Comparison of ENCODE assay signal across 13 cellular contexts in genomic region chr17:61405047-61405685, GRCh38. TPM values are rescaled to one million over a fixed set of nuclear protein-coding genes. Genes with fewer than 3 reads are reported as not detected.
DNase-seq lines count a peak whose midpoint lies in the region; ATAC-seq and TF ChIP-seq lines count a peak whose summit lies in the region.
"Had no signal": no experiment of that assay in that cellular context is flagged by ENCODE, and none has a peak within 500 bp of the region (broad histone marks: within the 10 kb centered on the region; RNA-seq: fewer than 3 reads in every experiment).

No MANE protein-coding gene starts in this region.

- intact Hi-C loops in CD4-positive, alpha-beta T cell (cut with DNase I, micrococcal nuclease) = loop anchor here in 1 of 2 experiments (10.0 kb wide), 2 partner anchors 270 to 680 kb away; no protein-coding TSS in a partner anchor

- no peak overlapping the region for H3K27ac ChIP-seq in CD4-positive, alpha-beta T cell (ENCODE audit: low read depth, low read length)

- peaks cover 93% of the 10 kb centered on the region for H3K27me3 ChIP-seq in CD4-positive, alpha-beta T cell (ENCODE audit: control insufficient read depth, insufficient read depth, low read length)

- peak overlapping the region; percentile 11 for H3K4me3 Mint-ChIP-seq in CD4-positive, alpha-beta T cell
- no peak overlapping the region for H3K4me3 Mint-ChIP-seq in glutamatergic neuron (ENCODE audit: unreplicated experiment)
- H3K4me3 Mint-ChIP-seq: activated naive CD8-positive, alpha-beta T cell treated with anti-CD3 and anti-CD28 coated beads, Interleukin-2, amount 10 ng/mL, durations not matched to agents 7 days and 5 days had no signal

- no peaks in the 10 kb centered on the region for H3K9me3 ChIP-seq in CD4-positive, alpha-beta T cell (ENCODE audit: control insufficient read depth, low read length)

- POLR2A ChIA-PET in CD4-positive, alpha-beta T cell (lab: Charles Lee) = no interaction called here

- no peaks in the 10 kb centered on the region for H3K9me3 Mint-ChIP-seq in CD4-positive, alpha-beta T cell
- peaks cover 21% of the 10 kb centered on the region for H3K9me3 Mint-ChIP-seq in glutamatergic neuron (ENCODE audit: unreplicated experiment)
- H3K9me3 Mint-ChIP-seq: activated naive CD8-positive, alpha-beta T cell treated with anti-CD3 and anti-CD28 coated beads, Interleukin-2, amount 10 ng/mL, durations not matched to agents 7 days and 5 days; neural crest cell had no signal

- TF ChIP-seq CTCF in CD4-positive, alpha-beta T cell (IDR thresholded peaks at IDR 0.05) = no peak
- TF ChIP-seq CTCF in WI38 (IDR thresholded peaks at IDR 0.05; ENCODE audit: low read depth, low read length) = no peak
- no peak for TF ChIP-seq CTCF in glutamatergic neuron (IDR thresholded peaks at IDR 0.05; ENCODE audit: partially characterized antibody, unreplicated experiment)

- no peaks in the 10 kb centered on the region for H3K36me3 Mint-ChIP-seq in CD4-positive, alpha-beta T cell (ENCODE audit: low read depth)
- H3K36me3 Mint-ChIP-seq in glutamatergic neuron (ENCODE audit: unreplicated experiment) = no peaks in the 10 kb centered on the region
- H3K36me3 Mint-ChIP-seq: activated naive CD8-positive, alpha-beta T cell treated with anti-CD3 and anti-CD28 coated beads, Interleukin-2, amount 10 ng/mL, durations not matched to agents 7 days and 5 days had no signal

- no peak overlapping the region for H3K27ac Mint-ChIP-seq in CD4-positive, alpha-beta T cell
- H3K27ac Mint-ChIP-seq in glutamatergic neuron (ENCODE audit: unreplicated experiment) = no peak overlapping the region
- H3K27ac Mint-ChIP-seq: activated naive CD8-positive, alpha-beta T cell treated with anti-CD3 and anti-CD28 coated beads, Interleukin-2, amount 10 ng/mL, durations not matched to agents 7 days and 5 days had no signal

- H3K4me3 ChIP-seq in WI38 (ENCODE audit: low read depth, low read length) = peak overlapping the region; percentile 98

- peak in 1 of 10 experiments; percentile 30 for DNase-seq in CD4-positive, alpha-beta T cell
- peak; percentile 59 for DNase-seq in glutamatergic neuron
- DNase-seq in retina = peak; percentile 81
- no peak for DNase-seq in NCI-H226
- no peak for DNase-seq in central memory CD4-positive, alpha-beta T cell
- DNase-seq in NOMO-1 treated with DMSO at 0.1 percent for 48 hours (lab: John Stamatoyannopoulos, UW; ENCODE audit: unreplicated experiment) = no peak
- DNase-seq: activated naive CD8-positive, alpha-beta T cell treated with anti-CD3 and anti-CD28 coated beads, Interleukin-2, amount 10 ng/mL, durations not matched to agents 7 days and 5 days; DMS79 treated with DMSO at 0.1 percent for 48 hours; Karpas-422 had no signal

- CTCF ChIA-PET in CD4-positive, alpha-beta T cell (lab: Charles Lee) = no interaction called here

- peaks cover 58% of the 10 kb centered on the region for H3K4me1 Mint-ChIP-seq in CD4-positive, alpha-beta T cell (ENCODE audit: low read depth)
- H3K4me1 Mint-ChIP-seq in glutamatergic neuron (ENCODE audit: low read depth, unreplicated experiment) = peaks cover 10% of the 10 kb centered on the region

- no peak for ATAC-seq in CD4-positive, alpha-beta T cell (ENCODE audit: poor library complexity)
- no peak for ATAC-seq in HG03135 (IDR thresholded peaks at IDR 0.05; ENCODE audit: unreplicated experiment)

- peaks cover 81% of the 10 kb centered on the region for H3K27me3 Mint-ChIP-seq in CD4-positive, alpha-beta T cell
- H3K27me3 Mint-ChIP-seq in glutamatergic neuron (ENCODE audit: unreplicated experiment) = peaks cover 42% of the 10 kb centered on the region

RNA-seq across cellular contexts. Expression of gene TBX2, which starts 5.5 kb away (rescaled TPM):
- total RNA-seq in CD4-positive, alpha-beta T cell = under 1 TPM in 1 of 2 experiments, not detected in 1; 0.06 TPM
- 5.4 TPM for total RNA-seq in glutamatergic neuron (ENCODE audit: unreplicated experiment)
- total RNA-seq: activated naive CD8-positive, alpha-beta T cell treated with anti-CD3 and anti-CD28 coated beads, Interleukin-2, amount 10 ng/mL, durations not matched to agents 7 days and 5 days had no signal

RNA-seq across cellular contexts. Expression of gene TBX4, which starts 47.1 kb away (rescaled TPM):
- total RNA-seq in CD4-positive, alpha-beta T cell = not detected
- not detected for total RNA-seq in glutamatergic neuron (ENCODE audit: unreplicated experiment)
- total RNA-seq: activated naive CD8-positive, alpha-beta T cell treated with anti-CD3 and anti-CD28 coated beads, Interleukin-2, amount 10 ng/mL, durations not matched to agents 7 days and 5 days; glomerular endothelial cell; neural crest cell had no signal

Comparison
In these comparisons a context has a peak if more than half of its experiments do, and no peak if none do; other contexts are left out.
1. DNase-seq: peak in glutamatergic neuron (single experiment) and retina (single experiment); none in NCI-H226 (single experiment), central memory CD4-positive, alpha-beta T cell (single experiment) and NOMO-1 treated with DMSO at 0.1 percent for 48 hours (single experiment).